ENCODE assay signal across 17 cellular contexts in the genomic region with DNA sequence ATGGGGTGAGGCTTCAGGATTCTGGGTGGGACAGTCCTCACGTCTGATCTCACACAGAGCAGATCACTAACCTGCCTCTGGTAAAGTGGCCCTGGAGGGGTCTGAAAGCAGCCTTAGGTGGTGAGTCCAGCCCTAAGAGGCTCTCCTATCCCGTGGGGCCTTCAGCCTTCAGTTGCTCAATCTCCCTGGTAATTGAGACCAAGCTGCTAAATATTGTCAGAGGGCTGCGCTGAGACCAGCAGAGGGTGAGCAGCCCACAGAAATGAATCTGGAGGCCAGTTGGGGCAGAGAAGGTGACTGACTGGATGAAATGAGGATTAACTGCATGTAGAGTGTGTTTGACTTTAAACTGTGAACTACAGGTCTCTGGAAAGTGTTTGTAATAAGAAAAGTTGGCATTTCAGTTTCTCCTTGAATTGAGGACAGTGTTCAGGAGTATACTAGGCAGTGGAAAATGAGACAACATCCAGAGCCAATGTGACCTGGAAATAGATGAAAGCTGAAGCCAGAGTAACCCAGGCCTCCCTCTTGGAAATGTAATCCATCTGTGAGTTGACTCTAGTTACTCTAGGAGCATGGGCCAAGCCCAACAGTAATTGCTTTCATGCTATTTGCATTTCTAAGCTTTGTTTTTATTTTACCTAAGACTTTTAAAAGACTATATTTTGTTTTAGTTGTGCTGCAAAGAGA. TPM values are rescaled to one million over a fixed set of nuclear protein-coding genes. Genes with fewer than 3 reads are reported as not detected.
DNase-seq lines count a peak whose midpoint lies in the region; ATAC-seq, FAIRE-seq and TF ChIP-seq lines count a peak whose summit lies in the region.
"Had no signal": no experiment of that assay in that cellular context is flagged by ENCODE, and none has a peak within 500 bp of the region (broad histone marks: within the 10 kb centered on the region; RNA-seq: fewer than 3 reads in every experiment).

No MANE protein-coding gene starts in this region.

- in situ Hi-C loops in K562 (cut with MboI), result no loop called here

- no peak for TF ChIP-seq EP300 in K562 (IDR thresholded peaks at IDR 0.05; ENCODE audit: low read length)

- 27% methylated on average over 2 of the region's 3 CpGs for WGBS in K562 (ENCODE audit: insufficient coverage, low coverage, missing lambda C conversion rate)
- WGBS in psoas muscle, 3 donors, result 33 to 47% (median 33%) methylated on average over 3 of the region's 3 CpGs

- H3K9me1 ChIP-seq in K562 (ENCODE audit: control insufficient read depth, insufficient read depth, low read length), result no peaks in the 10 kb centered on the region

- H3K79me2 ChIP-seq in K562 (ENCODE audit: control insufficient read depth, insufficient read depth, low read length), result no peaks in the 10 kb centered on the region

- no peak for FAIRE-seq in K562 (lab: Jason Lieb, UNC)
- FAIRE-seq: G401.6 had no signal

- no peak overlapping the region for H3K27ac ChIP-seq in K562 (ENCODE audit: extremely low read depth, low read depth, low read length)
- H3K27ac ChIP-seq in psoas muscle, result peak overlapping the region; percentile 6
- H3K27ac ChIP-seq: 22Rv1, PC-9, RWPE1 had no signal

- H4K20me1 ChIP-seq in K562 (replicated peaks; ENCODE audit: control insufficient read depth, insufficient read depth, low read length), result no peaks in the 10 kb centered on the region

- no peak for TF ChIP-seq RAD21 in K562 (CRISPR knock-in tag; conservative IDR thresholded peaks at IDR 0.05 in 1 of 2, IDR thresholded peaks at IDR 0.05 in 1 of 2)

- POLR2A ChIA-PET in K562 (lab: Yijun Ruan, JAX), result no interaction called here

- CTCF ChIA-PET in K562 (lab: Yijun Ruan, JAX; ENCODE audit: low intra/inter-chr PET ratio), result interaction anchor here (0.6 kb wide), 1 partner anchor 24 kb away, joined by 3 read pairs; the partner anchor contains the start of gene B3GLCT

- H3K9ac ChIP-seq in K562 (ENCODE audit: insufficient read depth in 1 of 2, low read depth in 2 of 2, low read length in 2 of 2), result no peak overlapping the region

- peak; percentile 66 for ATAC-seq in K562
- peak; percentile 81 to 92 (median 86) for ATAC-seq in psoas muscle
- ATAC-seq in HG03097 (IDR thresholded peaks at IDR 0.05; ENCODE audit: low FRiP score, unreplicated experiment), result no peak

- H3K4me1 ChIP-seq in K562 (replicated peaks in 1 of 2; ENCODE audit: control insufficient read depth in 2 of 2, insufficient read depth in 2 of 2, low read length in 2 of 2) (no peaks in the 10 kb centered on the region), psoas muscle (peaks cover 7% of the 10 kb centered on the region)

- intact Hi-C loops in K562 (cut with micrococcal nuclease) (no loop called here), psoas muscle (cut with DNase I) (loop anchor here in 1 of 2 donors (10.0 kb wide), 1 partner anchor 249 kb away; no protein-coding TSS in a partner anchor)

- TF ChIP-seq POLR2A in K562 (conservative IDR thresholded peaks at IDR 0.05), result no peak

- H2AFZ ChIP-seq in K562 (ENCODE audit: low read depth, low read length), result no peak overlapping the region
- H2AFZ ChIP-seq: PC-9 had no signal

- no peak for TF ChIP-seq CTCF in K562 (IDR thresholded peaks at IDR 0.05 in 2 of 3, conservative IDR thresholded peaks at IDR 0.05 in 1 of 3; ENCODE audit: insufficient read depth in 2 of 3, low read depth in 1 of 3, low read length in 3 of 3)
- peak; percentile 12 for TF ChIP-seq CTCF in psoas muscle (IDR thresholded peaks at IDR 0.05)

- H3K4me2 ChIP-seq in K562 (ENCODE audit: insufficient read depth, low read length), result no peak overlapping the region
- H3K4me2 ChIP-seq: PC-9 had no signal

- DNase-seq in DMS 273 (lab: John Stamatoyannopoulos, UW; ENCODE audit: unreplicated experiment), result peak; percentile 19
- no peak for DNase-seq in DMS 273 treated with DMSO at 0.1 percent for 48 hours (lab: John Stamatoyannopoulos, UW)
- no peak for DNase-seq in K562 (ENCODE audit: extremely low read depth in 1 of 4, low spot score in 3 of 4)
- DNase-seq in left kidney (ENCODE audit: low read depth, low spot score), result peak; percentile 56
- no peak for DNase-seq in psoas muscle
- no peak for DNase-seq in DMS53 treated with DMSO at 0.1 percent for 48 hours (lab: John Stamatoyannopoulos, UW; ENCODE audit: unreplicated experiment)
- DNase-seq in central memory CD4-positive, alpha-beta T cell, result no peak
- DNase-seq: H7, NCI-H1105, NCI-H1694, NCI-H2081 treated with DMSO at 0.1 percent for 48 hours, NCI-H510A treated with DMSO at 0.1 percent for 48 hours, PC-9 had no signal

- no peaks in the 10 kb centered on the region for H3K27me3 ChIP-seq in K562 (ENCODE audit: control insufficient read depth in 2 of 2, insufficient read depth in 2 of 2, low read length in 2 of 2)
- no peaks in the 10 kb centered on the region for H3K27me3 ChIP-seq in psoas muscle (ENCODE audit: insufficient read depth in 3 of 3, low read length in 2 of 3)

- no TSS peak for BruUV-seq in K562 (replicated peaks; lab: Mats Ljungman, UMichigan)

- no peaks in the 10 kb centered on the region for H3K9me3 ChIP-seq in K562 (replicated peaks; ENCODE audit: control insufficient read depth, insufficient read depth, low read depth, low read length)
- no peaks in the 10 kb centered on the region for H3K9me3 ChIP-seq in psoas muscle

- H3K36me3 ChIP-seq in K562 (ENCODE audit: control insufficient read depth, insufficient read depth, low read length), result no peaks in the 10 kb centered on the region
- H3K36me3 ChIP-seq in psoas muscle (ENCODE audit: insufficient read depth in 1 of 2, low read depth in 1 of 2), result no peaks in the 10 kb centered on the region

- H3K4me3 ChIP-seq in K562 (no peak overlapping the region), psoas muscle (peak overlapping the region; percentile 10)
- H3K4me3 ChIP-seq: PC-9 had no signal

TF ChIP-seq in K562, 482 proteins besides CTCF, POLR2A, EP300 and RAD21:
- TF ChIP-seq U2AF2 (optimal IDR thresholded peaks at IDR 0.05; ENCODE audit: low read depth, low read length) (no peak), CEBPG (CRISPR knock-in tag; IDR thresholded peaks at IDR 0.05) (no peak), CEBPG (tag; conservative IDR thresholded peaks at IDR 0.05 in 1 of 2, IDR thresholded peaks at IDR 0.05 in 1 of 2) (no peak)

RNA-seq across cellular contexts. Expression of gene HSPH1, which starts 14.3 kb away (rescaled TPM):
- total RNA-seq in K562 (2011; cell fraction: chromatin; rRNA removed; ENCODE audit: low replicate concordance), result 14.4 and 53.8 TPM in 2 replicates
- 8.6 and 8.7 TPM in 2 replicates for total RNA-seq in K562 (2011; cell fraction: nucleolus; rRNA removed)
- 17.5 and 33.6 TPM in 2 replicates for total RNA-seq in K562 (2011; cell fraction: nucleoplasm; rRNA removed)
- 60.8 and 64.7 TPM in 2 replicates for total RNA-seq in K562 (2014; rRNA removed)
- total RNA-seq in K562 (2014; rRNA removed; fragmentation: Illumina TruSeq; extraction: Trizol), result 100 and 105 TPM in 2 replicates
- 102 and 104 TPM in 2 replicates for total RNA-seq in K562 (2015; rRNA removed; fragmentation: Illumina TruSeq; extraction: Trizol)
- total RNA-seq in K562 (2021), result 103 and 107 TPM in 2 replicates
- 35.9 and 61.4 TPM in 2 replicates for polyA plus RNA-seq in K562 (2011; rRNA removed)
- polyA plus RNA-seq in K562 (2011; cell fraction: cytosol; rRNA removed), result 11.2 and 11.6 TPM in 2 replicates
- 16.8 and 20.0 TPM in 2 replicates for polyA plus RNA-seq in K562 (2011; cell fraction: nucleus; rRNA removed)
- polyA plus RNA-seq in K562 (2012), result 34.8 and 97.5 TPM in 2 replicates
- polyA plus RNA-seq in K562 (2014; fragmentation: Illumina TruSeq; extraction: Trizol), result 82.3 and 104 TPM in 2 replicates
- 10 to 100 TPM; 34.6 to 53.4 TPM for polyA plus RNA-seq in K562 (2014; fragmentation: Nextera tagmentation; extraction: Ambion mirVana)
- 57.7 and 76.0 TPM in 2 replicates for polyA plus RNA-seq in K562 (2014; rRNA removed)
- 65.6 and 75.7 TPM in 2 replicates for polyA minus RNA-seq in K562 (2011; rRNA and poly(A)+ RNA removed)
- polyA minus RNA-seq in K562 (2011; cell fraction: cytosol; rRNA and poly(A)+ RNA removed), result 25.3 and 36.4 TPM in 2 replicates
- polyA minus RNA-seq in K562 (2011; cell fraction: nucleus; rRNA and poly(A)+ RNA removed), result 26.0 and 47.8 TPM in 2 replicates
- total RNA-seq in psoas muscle, result 100 to 1,000 TPM in 1 of 4 donors, 10 to 100 TPM in 3; 66.8 to 103 (median 76.3) TPM
- 100 to 1,000 TPM in 1 of 3 donors, 10 to 100 TPM in 2; 32.6 to 106 (median 53.1) TPM for polyA plus RNA-seq in psoas muscle

RNA-seq across cellular contexts. Expression of gene B3GLCT, which starts 23.8 kb away (rescaled TPM):
- total RNA-seq in K562 (2011; cell fraction: chromatin; rRNA removed; ENCODE audit: low replicate concordance), result 2.7 and 4.9 TPM in 2 replicates
- 3.3 TPM in 2 replicates for total RNA-seq in K562 (2011; cell fraction: nucleolus; rRNA removed)
- 4.6 and 6.6 TPM in 2 replicates for total RNA-seq in K562 (2011; cell fraction: nucleoplasm; rRNA removed)
- total RNA-seq in K562 (2014; rRNA removed) (2.2 and 3.1 TPM in 2 replicates), K562 (2014; rRNA removed; fragmentation: Illumina TruSeq; extraction: Trizol) (4.8 and 5.1 TPM in 2 replicates), K562 (2015; rRNA removed; fragmentation: Illumina TruSeq; extraction: Trizol) (4.1 and 4.8 TPM in 2 replicates), K562 (2021) (3.5 TPM in 2 replicates), psoas muscle (1 to 10 TPM; 1.1 to 5.5 (median 2.9) TPM)
- polyA plus RNA-seq in K562 (2011; rRNA removed) (1.6 and 2.8 TPM in 2 replicates), K562 (2014; fragmentation: Illumina TruSeq; extraction: Trizol) (3.0 and 3.6 TPM in 2 replicates), K562 (2014; fragmentation: Nextera tagmentation; extraction: Ambion mirVana) (1 to 10 TPM; 1.1 to 1.5 TPM), K562 (2014; rRNA removed) (2.4 and 2.9 TPM in 2 replicates), psoas muscle (1 to 10 TPM; 1.3 to 3.1 (median 2.2) TPM)
- 0.86 and 1.3 TPM in 2 replicates for polyA plus RNA-seq in K562 (2011; cell fraction: cytosol; rRNA removed)
- 1.5 and 1.6 TPM in 2 replicates for polyA plus RNA-seq in K562 (2011; cell fraction: nucleus; rRNA removed)
- 2.2 and 2.5 TPM in 2 replicates for polyA plus RNA-seq in K562 (2012)
- 4.0 and 4.3 TPM in 2 replicates for polyA minus RNA-seq in K562 (2011; rRNA and poly(A)+ RNA removed)
- polyA minus RNA-seq in K562 (2011; cell fraction: cytosol; rRNA and poly(A)+ RNA removed), result 1.6 and 1.9 TPM in 2 replicates
- polyA minus RNA-seq in K562 (2011; cell fraction: nucleus; rRNA and poly(A)+ RNA removed), result 1.5 and 2.6 TPM in 2 replicates

Comparison
In these comparisons a context has a peak if more than half of its experiments do, and no peak if none do; other contexts are left out.
1. DNase-seq: peak in DMS 273 (single experiment) and left kidney (single experiment); none in DMS 273 treated with DMSO at 0.1 percent for 48 hours (single experiment), K562 (0 of 4), psoas muscle (0 of 2), DMS53 treated with DMSO at 0.1 percent for 48 hours (single experiment) and central memory CD4-positive, alpha-beta T cell (single experiment).